Comparison of ENCODE assay signal across 11 cellular contexts in genomic region chr21:34560609-34561008, GRCh38. TPM values are rescaled to one million over a fixed set of nuclear protein-coding genes. Genes with fewer than 3 reads are reported as not detected.
"Had no signal": no experiment of that assay in that cellular context is flagged by ENCODE, and none has a peak within 500 bp of the region (broad histone marks: within the 10 kb centered on the region; RNA-seq: fewer than 3 reads in every experiment).

No MANE protein-coding gene starts in this region.

- H3K9me3 ChIP-seq: HAP-1 had no signal

- H3K36me3 ChIP-seq: HAP-1 had no signal

- DNase-seq: GM23248, GOT3, H7, HFFc6, KBM-7 had no signal

- H3K4me3 ChIP-seq: GM23248, HAP-1 had no signal

- ATAC-seq: HCT116, HepG2 had no signal

- H3K27ac ChIP-seq: GM23248, HL-60 had no signal

RNA-seq across cellular contexts. Expression of gene KCNE1, which starts 48.6 kb away (rescaled TPM):
- total RNA-seq: H4, HT1080 had no signal
